35 cellular contexts compared by ENCODE assay signal in the genomic region with DNA sequence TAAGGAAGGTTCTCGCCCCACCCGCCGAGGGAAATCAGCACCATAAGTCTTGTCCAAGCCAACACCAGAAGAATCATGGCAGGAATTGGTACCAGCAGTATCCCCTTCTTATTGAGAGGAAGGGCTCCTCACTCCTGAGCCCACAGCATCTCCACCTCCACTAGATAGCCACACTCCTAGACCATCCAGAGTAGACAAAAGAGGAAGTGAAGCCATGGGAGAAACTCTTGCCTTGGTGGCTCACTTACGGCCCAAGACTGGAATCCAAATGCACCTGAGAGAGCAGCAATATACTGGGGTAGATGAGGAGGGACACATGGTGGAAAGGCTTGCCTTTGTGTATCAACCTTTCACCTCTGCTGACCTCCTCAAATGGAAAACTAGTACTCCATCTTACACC.
"Had no signal": no experiment of that assay in that cellular context is flagged by ENCODE, and none has a peak within 500 bp of the region (broad histone marks: within the 10 kb centered on the region; RNA-seq: fewer than 3 reads in every experiment).

No MANE protein-coding gene starts in this region.

- H3K9me3 ChIP-seq: MG63 had no signal

- H3K4me3 ChIP-seq: MG63 had no signal

- H3K36me3 ChIP-seq: MG63 had no signal

- DNase-seq: Karpas-422, Kasumi-1, MG63, MM.1S, MV-4-11, NCI-H1048, NCI-H1092, NCI-H1092 treated with DMSO at 0.1 percent for 48 hours, NCI-H1105, NCI-H1105 treated with DMSO at 0.1 percent for 48 hours, NCI-H1417, NCI-H1417 treated with DMSO at 0.1 percent for 48 hours, NCI-H1436, NCI-H1436 treated with DMSO at 0.1 percent for 48 hours, NCI-H146, NCI-H1694, NCI-H1694 treated with DMSO at 0.1 percent for 48 hours, NCI-H187, NCI-H187 treated with DMSO at 0.1 percent for 48 hours, NCI-H1930, NCI-H2029, NCI-H2029 treated with DMSO at 0.1 percent for 48 hours, NCI-H2081, NCI-H2081 treated with DMSO at 0.1 percent for 48 hours, NCI-H2107, NCI-H2171, NCI-H2171 treated with DMSO at 0.1 percent for 48 hours, NCI-H2227 treated with DMSO at 0.1 percent for 48 hours, NCI-H226, NCI-H345, NCI-H446, NCI-H446 treated with DMSO at 0.1 percent for 48 hours, NCI-H510A, NCI-H510A treated with DMSO at 0.1 percent for 48 hours, NCI-H524 had no signal

- H3K27me3 ChIP-seq: MG63 had no signal
